In the genomic region with DNA sequence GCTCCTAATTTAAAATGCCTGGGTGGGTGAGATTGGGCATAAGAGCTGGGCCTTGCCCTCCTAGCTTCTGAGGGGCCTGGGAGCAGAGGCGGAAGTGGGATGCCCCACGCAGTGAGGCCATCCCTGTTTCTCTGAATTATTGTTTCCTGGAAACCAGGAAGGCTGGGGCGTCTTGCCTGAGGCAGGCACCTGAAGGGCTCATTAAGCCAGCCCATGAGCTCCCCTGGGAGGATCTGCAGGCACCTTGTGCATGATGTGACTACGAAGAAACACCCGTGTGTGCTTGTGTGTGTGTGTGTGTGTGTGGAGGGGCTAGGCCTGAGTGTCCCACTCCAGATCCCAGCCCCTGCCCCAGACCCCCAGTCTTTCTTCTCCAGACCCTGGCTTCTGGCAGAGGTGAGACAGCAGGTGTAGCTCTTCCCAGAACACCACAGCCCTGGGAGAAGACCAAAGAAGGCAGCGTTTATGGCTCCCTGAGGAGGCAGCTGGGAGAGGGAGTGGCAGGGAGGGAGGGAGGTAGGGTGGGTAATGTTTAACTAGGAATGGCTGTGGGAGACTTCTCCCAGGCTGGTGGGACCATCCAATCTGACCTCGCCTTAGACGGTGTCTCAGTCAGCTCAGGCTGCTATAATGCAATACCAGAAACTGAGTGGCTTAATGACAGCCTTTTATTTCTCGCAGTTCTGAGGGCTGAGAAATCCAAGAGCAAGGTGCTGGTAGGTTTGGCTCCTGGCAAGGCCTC, we compare ENCODE assay signal across 14 cellular contexts. TPM values are rescaled to one million over a fixed set of nuclear protein-coding genes. Genes with fewer than 3 reads are reported as not detected.
DNase-seq lines count a peak whose midpoint lies in the region; ATAC-seq and TF ChIP-seq lines count a peak whose summit lies in the region.
"Had no signal": no experiment of that assay in that cellular context is flagged by ENCODE, and none has a peak within 500 bp of the region (broad histone marks: within the 10 kb centered on the region; RNA-seq: fewer than 3 reads in every experiment).

No MANE protein-coding gene starts in this region.

- no peak overlapping the region for H3K4me2 ChIP-seq in neural progenitor cell

- H3K9me3 ChIP-seq in KOPT-K1 (ENCODE audit: insufficient read depth, low read length, poor library complexity, severe bottlenecking), result no peaks in the 10 kb centered on the region
- no peaks in the 10 kb centered on the region for H3K9me3 ChIP-seq in neural progenitor cell (ENCODE audit: low read depth)

- POLR2A ChIA-PET in activated CD8-positive, alpha-beta T cell treated with anti-CD3 and anti-CD28 coated beads, Interleukin-2, amount 10 ng/mL, durations not matched to agents 7 days and 5 days (lab: Charles Lee), result interaction anchor here (1.5 kb wide), 1 partner anchor 136 kb away, joined by 4 read pairs; no protein-coding TSS in a partner anchor

- H3K4me3 ChIP-seq in neural progenitor cell (no peak overlapping the region), coronary artery (no peak overlapping the region)
- H3K4me3 ChIP-seq: skin epidermis had no signal

- CTCF ChIA-PET in activated CD8-positive, alpha-beta T cell treated with anti-CD3 and anti-CD28 coated beads, Interleukin-2, amount 10 ng/mL, durations not matched to agents 7 days and 5 days (lab: Charles Lee), result interaction anchor here (0.6 to 1.6 kb wide), 6 partner anchors 14 to 151 kb away, joined by 3 to 9 read pairs (median 4); partner anchors contain the start of genes ARL2 and ZNHIT2

- H3K36me3 ChIP-seq in KOPT-K1 (ENCODE audit: insufficient read depth, low read length) (no peaks in the 10 kb centered on the region), neural progenitor cell (no peaks in the 10 kb centered on the region)

- peaks cover 6% of the 10 kb centered on the region for H3F3A ChIP-seq in neural progenitor cell (ENCODE audit: low read depth)

- H3K4me1 Mint-ChIP-seq in activated CD8-positive, alpha-beta T cell treated with anti-CD3 and anti-CD28 coated beads, Interleukin-2, amount 10 ng/mL, durations not matched to agents 7 days and 5 days (ENCODE audit: low read depth), result peaks cover 33% of the 10 kb centered on the region
- H3K4me1 Mint-ChIP-seq in neural progenitor cell, result peaks cover 12% of the 10 kb centered on the region

- H3K27me3 Mint-ChIP-seq in activated CD8-positive, alpha-beta T cell treated with anti-CD3 and anti-CD28 coated beads, Interleukin-2, amount 10 ng/mL, durations not matched to agents 7 days and 5 days (ENCODE audit: low read depth), result no peaks in the 10 kb centered on the region
- peaks cover 13% of the 10 kb centered on the region for H3K27me3 Mint-ChIP-seq in neural progenitor cell (ENCODE audit: insufficient read depth, low read depth)

- peak; percentile 45 for ATAC-seq in activated CD8-positive, alpha-beta T cell treated with anti-CD3 and anti-CD28 coated beads, Interleukin-2, amount 10 ng/mL, durations not matched to agents 7 days and 5 days

- peak overlapping the region; percentile 47 for H3K4me3 Mint-ChIP-seq in activated CD8-positive, alpha-beta T cell treated with anti-CD3 and anti-CD28 coated beads, Interleukin-2, amount 10 ng/mL, durations not matched to agents 7 days and 5 days
- no peak overlapping the region for H3K4me3 Mint-ChIP-seq in neural progenitor cell

- TF ChIP-seq CTCF in neural progenitor cell (IDR thresholded peaks at IDR 0.05) (no peak), coronary artery (IDR thresholded peaks at IDR 0.05) (no peak)

- DNase-seq in NCI-H146 (lab: John Stamatoyannopoulos, UW) (peak; percentile 38), NCI-H146 treated with DMSO at 0.1 percent for 48 hours (lab: John Stamatoyannopoulos, UW; ENCODE audit: unreplicated experiment) (no peak), neural progenitor cell (ENCODE audit: low spot score) (no peak), DMS114 treated with DMSO at 0.1 percent for 48 hours (lab: John Stamatoyannopoulos, UW; ENCODE audit: unreplicated experiment) (no peak), coronary artery (ENCODE audit: low spot score) (no peak), substantia nigra (lab: John Stamatoyannopoulos, UW) (no peak)
- no peak for DNase-seq in activated CD8-positive, alpha-beta T cell treated with anti-CD3 and anti-CD28 coated beads, Interleukin-2, amount 10 ng/mL, durations not matched to agents 7 days and 5 days
- DNase-seq: GDM1, hippocampal formation, midbrain, NCI-H748 treated with DMSO at 0.1 percent for 48 hours had no signal

- H3K9me3 Mint-ChIP-seq in activated CD8-positive, alpha-beta T cell treated with anti-CD3 and anti-CD28 coated beads, Interleukin-2, amount 10 ng/mL, durations not matched to agents 7 days and 5 days (ENCODE audit: insufficient read depth), result no peaks in the 10 kb centered on the region
- H3K9me3 Mint-ChIP-seq in neural progenitor cell, result no peaks in the 10 kb centered on the region

- H4K20me1 ChIP-seq in neural progenitor cell (ENCODE audit: low read depth), result no peaks in the 10 kb centered on the region

- H3K27ac Mint-ChIP-seq in activated CD8-positive, alpha-beta T cell treated with anti-CD3 and anti-CD28 coated beads, Interleukin-2, amount 10 ng/mL, durations not matched to agents 7 days and 5 days, result peak overlapping the region; percentile 83
- peak overlapping the region; percentile 37 for H3K27ac Mint-ChIP-seq in neural progenitor cell

- no peak overlapping the region for H3K9ac ChIP-seq in neural progenitor cell

- no peaks in the 10 kb centered on the region for H3K27me3 ChIP-seq in neural progenitor cell

- no peak overlapping the region for H2AFZ ChIP-seq in neural progenitor cell (replicated peaks)

- no peaks in the 10 kb centered on the region for H3K4me1 ChIP-seq in neural progenitor cell

- no peaks in the 10 kb centered on the region for H3K79me2 ChIP-seq in neural progenitor cell (ENCODE audit: low read depth)

- no peaks in the 10 kb centered on the region for H3K36me3 Mint-ChIP-seq in activated CD8-positive, alpha-beta T cell treated with anti-CD3 and anti-CD28 coated beads, Interleukin-2, amount 10 ng/mL, durations not matched to agents 7 days and 5 days (ENCODE audit: low read depth)
- H3K36me3 Mint-ChIP-seq in neural progenitor cell, result no peaks in the 10 kb centered on the region

- H3K27ac ChIP-seq in KOPT-K1 (ENCODE audit: low read depth, low read length, poor library complexity, severe bottlenecking) (peak overlapping the region; percentile 69), neural progenitor cell (no peak overlapping the region), coronary artery (no peak overlapping the region), substantia nigra (ENCODE audit: low read depth, low read length, poor library complexity, severe bottlenecking) (no peak overlapping the region)

RNA-seq across cellular contexts. Expression of gene BATF2, which starts 2.1 kb away (rescaled TPM):
- under 1 TPM; 0.50 to 0.99 TPM for total RNA-seq in activated CD8-positive, alpha-beta T cell treated with anti-CD3 and anti-CD28 coated beads, Interleukin-2, amount 10 ng/mL, durations not matched to agents 7 days and 5 days
- total RNA-seq in neural progenitor cell (ENCODE audit: low replicate concordance), result 0.28 TPM in 1 of 2 replicates, not detected in the other

RNA-seq across cellular contexts. Expression of gene ARL2, which starts 15.1 kb away (rescaled TPM):
- 10 to 100 TPM; 69.1 to 79.2 TPM for total RNA-seq in activated CD8-positive, alpha-beta T cell treated with anti-CD3 and anti-CD28 coated beads, Interleukin-2, amount 10 ng/mL, durations not matched to agents 7 days and 5 days
- total RNA-seq in neural progenitor cell (ENCODE audit: low replicate concordance), result 171 and 287 TPM in 2 replicates

RNA-seq across cellular contexts. Expression of gene MAJIN, which starts 27.0 kb away (rescaled TPM):
- total RNA-seq in activated CD8-positive, alpha-beta T cell treated with anti-CD3 and anti-CD28 coated beads, Interleukin-2, amount 10 ng/mL, durations not matched to agents 7 days and 5 days, result not detected
- total RNA-seq in neural progenitor cell (ENCODE audit: low replicate concordance), result 0.06 TPM in 1 of 2 replicates, not detected in the other
- total RNA-seq: endothelial cell of umbilical vein had no signal

RNA-seq across cellular contexts. Expression of gene SNX15, which starts 28.4 kb away (rescaled TPM):
- 10 to 100 TPM; 21.2 to 25.7 TPM for total RNA-seq in activated CD8-positive, alpha-beta T cell treated with anti-CD3 and anti-CD28 coated beads, Interleukin-2, amount 10 ng/mL, durations not matched to agents 7 days and 5 days
- 10.7 and 16.8 TPM in 2 replicates for total RNA-seq in neural progenitor cell (ENCODE audit: low replicate concordance)

RNA-seq across cellular contexts. Expression of gene SAC3D1, which starts 42.1 kb away (rescaled TPM):
- 10 to 100 TPM; 36.3 to 36.6 TPM for total RNA-seq in activated CD8-positive, alpha-beta T cell treated with anti-CD3 and anti-CD28 coated beads, Interleukin-2, amount 10 ng/mL, durations not matched to agents 7 days and 5 days
- total RNA-seq in neural progenitor cell (ENCODE audit: low replicate concordance), result 3.0 and 13.2 TPM in 2 replicates
